In the genomic region with DNA sequence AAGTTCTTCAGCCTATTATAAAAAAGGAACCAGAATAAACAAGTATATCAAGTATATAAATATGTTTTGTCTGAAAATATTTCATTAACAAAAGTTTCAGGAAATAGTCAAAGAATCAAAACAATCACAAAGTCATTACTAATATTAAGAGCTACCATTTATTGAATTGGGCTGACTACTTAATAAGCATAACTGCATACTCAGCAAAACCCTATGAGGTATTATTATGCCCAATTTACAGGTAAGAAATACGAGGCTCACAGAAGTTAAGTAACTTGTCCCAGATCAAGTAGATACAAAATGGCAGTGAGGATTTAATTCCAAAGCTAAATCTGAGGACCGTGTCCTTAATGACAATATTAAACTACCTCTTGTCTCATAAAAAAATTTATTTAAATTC, we compare ENCODE assay signal across 38 cellular contexts.
"Had no signal": no experiment of that assay in that cellular context is flagged by ENCODE, and none has a peak within 500 bp of the region (broad histone marks: within the 10 kb centered on the region; RNA-seq: fewer than 3 reads in every experiment).

No MANE protein-coding gene starts in this region.

- DNase-seq: activated B cell treated with CpG ODN at 0.5 μM for 24 hours; activated CD4-positive, alpha-beta memory T cell treated with anti-CD3 and anti-CD28 coated beads for 36 hours; activated CD4-positive, alpha-beta T cell treated with anti-CD3 and anti-CD28 coated beads for 4 hours; activated CD4-positive, alpha-beta T cell treated with anti-CD3 and anti-CD28 coated beads, Interleukin-2, amount 10 ng/mL, durations not matched to agents 24 days and 14 days; activated CD4-positive, alpha-beta T cell treated with anti-CD3 and anti-CD28 coated beads, Interleukin-2, amount 50 U/mL, for 1 hour; activated CD4-positive, alpha-beta T cell treated with anti-CD3 and anti-CD28 coated beads, Interleukin-2, amount 50 U/mL, for 4 hours; activated CD4-positive, CD25-positive, alpha-beta regulatory T cell treated with anti-CD3 and anti-CD28 coated beads, Interleukin-2, amount 50 U/mL, for 72 hours; activated CD8-positive, alpha-beta memory T cell treated with anti-CD3 and anti-CD28 coated beads, Interleukin-2, amount 50 U/mL, for 4 hours; activated CD8-positive, alpha-beta T cell treated with anti-CD3 and anti-CD28 coated beads for 36 hours; activated effector memory CD4-positive, alpha-beta T cell treated with anti-CD3 and anti-CD28 coated beads, Interleukin-2, amount 50 U/mL, for 16 hours; activated gamma-delta T cell treated with Interleukin-2 at 50 U/mL for 16 hours; activated naive CD4-positive, alpha-beta T cell; activated naive CD4-positive, alpha-beta T cell treated with anti-CD3 and anti-CD28 coated beads for 36 hours; activated naive CD4-positive, alpha-beta T cell treated with anti-CD3 and anti-CD28 coated beads, Interleukin-2, amount 50 U/mL, for 16 hours; activated naive CD8-positive, alpha-beta T cell treated with anti-CD3 and anti-CD28 coated beads, Interleukin-2, amount 10 ng/mL, durations not matched to agents 7 days and 5 days; activated naive CD8-positive, alpha-beta T cell treated with anti-CD3 and anti-CD28 coated beads, Interleukin-2, amount 50 U/mL, for 24 hours; activated T-cell treated with anti-CD3 and anti-CD28 coated beads for 4 hours; activated T-cell treated with anti-CD3 and anti-CD28 coated beads, Interleukin-2, amount 50 U/mL, for 1 hour; activated T-cell treated with anti-CD3 and anti-CD28 coated beads, Interleukin-2, amount 50 U/mL, for 4 hours; activated T-cell treated with anti-CD3 and anti-CD28 coated beads, Interleukin-2, amount 50 U/mL, for 72 hours; amygdala; anterior cingulate cortex; caudate nucleus; cerebellar nuclear complex; T-helper 2 cell; T-helper 9 cell had no signal

- ATAC-seq: activated CD8-positive, alpha-beta T cell treated with anti-CD3 and anti-CD28 coated beads for 36 hours; activated naive CD8-positive, alpha-beta T cell treated with anti-CD3 and anti-CD28 coated beads, Interleukin-2, amount 50 U/mL, for 24 hours; activated T-cell treated with anti-CD3 and anti-CD28 coated beads, Interleukin-2, amount 50 U/mL, for 4 hours; activated T-cell treated with anti-CD3 and anti-CD28 coated beads, Interleukin-2, amount 50 U/mL, for 72 hours; activated T-helper 17 cell treated with anti-CD3 and anti-CD28 coated beads, Interleukin-2, amount 50 U/mL, for 72 hours had no signal

- H3K9me3 Mint-ChIP-seq: activated B cell treated with CpG ODN at 0.5 μM for 24 hours; activated CD4-positive, alpha-beta memory T cell treated with anti-CD3 and anti-CD28 coated beads for 36 hours; activated CD4-positive, alpha-beta T cell treated with anti-CD3 and anti-CD28 coated beads, Interleukin-2, amount 10 ng/mL, durations not matched to agents 24 days and 14 days; activated CD8-positive, alpha-beta T cell treated with anti-CD3 and anti-CD28 coated beads for 36 hours; activated naive CD4-positive, alpha-beta T cell treated with anti-CD3 and anti-CD28 coated beads for 36 hours; activated naive CD8-positive, alpha-beta T cell treated with anti-CD3 and anti-CD28 coated beads, Interleukin-2, amount 50 U/mL, for 24 hours; activated T-cell treated with anti-CD3 and anti-CD28 coated beads, Interleukin-2, amount 50 U/mL, for 4 hours; activated T-cell treated with anti-CD3 and anti-CD28 coated beads, Interleukin-2, amount 50 U/mL, for 72 hours; activated T-helper 1 cell treated with anti-CD3 and anti-CD28 coated beads, Interleukin-12 subunit alpha, Interleukin-12 subunit beta, Interleukin-2, Interleukin-4 antibody, amounts not matched to agents 30 ng/mL and 10 ng/mL and 1 ng/mL, durations not matched to agents 14 hours and 24 hours and 36 hours; activated T-helper 17 cell treated with anti-CD3 and anti-CD28 coated beads, Interleukin-2, amount 50 U/mL, for 72 hours; brain; central memory CD8-positive, alpha-beta T cell; T-helper 1 cell treated with Interleukin-12 subunit alpha and Interleukin-12 subunit beta and Interleukin-4 antibody, amounts not matched to agents 30 μg/mL and 1 μg/mL, for 36 hours; T-helper 2 cell treated with Interferon-gamma antibody and Interleukin-4, amounts not matched to agents 5 μg/mL and 100 μg/mL, for 36 hours had no signal

- H3K27me3 ChIP-seq: ascending aorta, cardiac muscle cell had no signal

- H3K4me3 ChIP-seq: ascending aorta, cardiac muscle cell had no signal

- H3K36me3 Mint-ChIP-seq: activated CD4-positive, alpha-beta memory T cell treated with anti-CD3 and anti-CD28 coated beads for 36 hours; activated naive CD8-positive, alpha-beta T cell; activated naive CD8-positive, alpha-beta T cell treated with anti-CD3 and anti-CD28 coated beads, Interleukin-2, amount 10 ng/mL, durations not matched to agents 7 days and 5 days; brain had no signal

- H3K36me3 ChIP-seq: ascending aorta, cardiac muscle cell had no signal

- H3K27ac Mint-ChIP-seq: activated B cell treated with CpG ODN at 0.5 μM for 24 hours; activated CD4-positive, alpha-beta memory T cell treated with anti-CD3 and anti-CD28 coated beads for 36 hours; activated CD4-positive, alpha-beta T cell treated with anti-CD3 and anti-CD28 coated beads, Interleukin-2, amount 10 ng/mL, durations not matched to agents 24 days and 14 days; activated CD8-positive, alpha-beta T cell treated with anti-CD3 and anti-CD28 coated beads for 36 hours; activated naive CD4-positive, alpha-beta T cell treated with anti-CD3 and anti-CD28 coated beads for 36 hours; activated naive CD8-positive, alpha-beta T cell; activated naive CD8-positive, alpha-beta T cell treated with anti-CD3 and anti-CD28 coated beads, Interleukin-2, amount 10 ng/mL, durations not matched to agents 7 days and 5 days; activated naive CD8-positive, alpha-beta T cell treated with anti-CD3 and anti-CD28 coated beads, Interleukin-2, amount 50 U/mL, for 24 hours; activated T-cell treated with anti-CD3 and anti-CD28 coated beads, Interleukin-2, amount 50 U/mL, for 72 hours; activated T-helper 1 cell treated with anti-CD3 and anti-CD28 coated beads, Interleukin-12 subunit alpha, Interleukin-12 subunit beta, Interleukin-2, Interleukin-4 antibody, amounts not matched to agents 30 ng/mL and 10 ng/mL and 1 ng/mL, durations not matched to agents 14 hours and 24 hours and 36 hours; activated T-helper 17 cell treated with anti-CD3 and anti-CD28 coated beads, Interleukin-2, amount 50 U/mL, for 72 hours; brain; T-helper 1 cell treated with Interleukin-12 subunit alpha and Interleukin-12 subunit beta and Interleukin-4 antibody, amounts not matched to agents 30 μg/mL and 1 μg/mL, for 36 hours; T-helper 2 cell treated with Interferon-gamma antibody and Interleukin-4, amounts not matched to agents 5 μg/mL and 100 μg/mL, for 36 hours had no signal

- H3K4me1 ChIP-seq: ascending aorta had no signal

- H3K27ac ChIP-seq: ascending aorta, cardiac muscle cell, VCaP had no signal

- FAIRE-seq: bronchial epithelial cell, TTC549 had no signal

- H3K9me3 ChIP-seq: ascending aorta had no signal
